25 cellular contexts compared by ENCODE assay signal in genomic region chr5:57453728-57454127, GRCh38. TPM values are rescaled to one million over a fixed set of nuclear protein-coding genes. Genes with fewer than 3 reads are reported as not detected.
"Had no signal": no experiment of that assay in that cellular context is flagged by ENCODE, and none has a peak within 500 bp of the region (broad histone marks: within the 10 kb centered on the region; RNA-seq: fewer than 3 reads in every experiment).

No MANE protein-coding gene starts in this region.

- H3K4me1 ChIP-seq: parathyroid adenoma, right lobe of liver had no signal

- H3K27me3 ChIP-seq: adrenal gland, breast epithelium, dorsolateral prefrontal cortex, right lobe of liver had no signal

- H2AFZ ChIP-seq: parathyroid adenoma had no signal

- H3K4me3 ChIP-seq: adrenal gland, breast epithelium, dorsolateral prefrontal cortex, left ventricle myocardium inferior, right lobe of liver, skin epidermis had no signal

- H3K27ac ChIP-seq: left ventricle myocardium inferior, parathyroid adenoma, right lobe of liver had no signal

- H3K9ac ChIP-seq: parathyroid adenoma had no signal

- H3K9me3 ChIP-seq: adrenal gland, breast epithelium, left ventricle myocardium inferior, right lobe of liver had no signal

- ATAC-seq: activated T-helper 17 cell treated with anti-CD3 and anti-CD28 coated beads, Interleukin-2, amount 50 U/mL, for 72 hours; effector memory CD8-positive, alpha-beta T cell; esophagus mucosa; right lobe of liver; SK-N-SH treated with all-trans-retinoic acid at 6 μM for 48 hours; stimulated activated effector memory CD8-positive, alpha-beta T cell treated with anti-CD3 and anti-CD28 coated beads, Interleukin-12 subunit alpha, Interleukin-12 subunit beta, amount 100 ng/mL, for 72 hours; WTC11 had no signal

- H3K36me3 ChIP-seq: adrenal gland, breast epithelium, left ventricle myocardium inferior, right lobe of liver had no signal

- DNase-seq: activated CD4-positive, alpha-beta T cell treated with anti-CD3 and anti-CD28 coated beads, Interleukin-2, amount 50 U/mL, for 4 hours; activated CD8-positive, alpha-beta memory T cell treated with anti-CD3 and anti-CD28 coated beads for 24 hours; activated CD8-positive, alpha-beta memory T cell treated with anti-CD3 and anti-CD28 coated beads, Interleukin-2, amount 50 U/mL, for 4 hours; activated T-cell treated with anti-CD3 and anti-CD28 coated beads, Interleukin-2, amount 50 U/mL, for 24 hours; adrenal gland; dorsolateral prefrontal cortex; effector memory CD8-positive, alpha-beta T cell; foreskin melanocyte; glutamatergic neuron; hypothalamus; left ventricle myocardium inferior; mammary epithelial cell; nucleus accumbens; right lobe of liver; stimulated activated CD4-positive, alpha-beta T cell treated with anti-CD3 and anti-CD28 coated beads, Interleukin-1b, Interleukin-23, amount 100 ng/mL, for 48 hours had no signal

RNA-seq across cellular contexts. Expression of gene ACTBL2, which starts 28.9 kb away (rescaled TPM):
- total RNA-seq: activated T-helper 17 cell treated with anti-CD3 and anti-CD28 coated beads, Interleukin-2, amount 50 U/mL, for 72 hours; adrenal gland; dorsolateral prefrontal cortex; endothelial cell of umbilical vein; esophagus mucosa; left ventricle myocardium inferior; right lobe of liver; WTC11 had no signal
- polyA plus RNA-seq: adrenal gland, neural cell had no signal
